In genomic region chr22:23431337-23432072, GRCh38 we compare ENCODE assay signal across 14 cellular contexts.
A peak's percentile ranks its signal among the peaks of the same experiment; 100 is the strongest.
DNase-seq lines count a peak whose midpoint lies in the region; ATAC-seq, FAIRE-seq and TF ChIP-seq lines count a peak whose summit lies in the region.
"Had no signal": no experiment of that assay in that cellular context is flagged by ENCODE, and none has a peak within 500 bp of the region (broad histone marks: within the 10 kb centered on the region; RNA-seq: fewer than 3 reads in every experiment).

No MANE protein-coding gene starts in this region.

- no peak for TF ChIP-seq RAD21 in A549 (conservative IDR thresholded peaks at IDR 0.05 in 1 of 2, IDR thresholded peaks at IDR 0.05 in 1 of 2)

- H3K4me2 ChIP-seq in A549: 0 out of 3 replicates have a peak overlapping the region, but pooled peaks have one; percentile 12
- H3K4me2 ChIP-seq: PC-9 had no signal

- CTCF ChIA-PET in A549 (lab: Yijun Ruan, JAX): interaction anchor here (0.6 to 0.8 kb wide), 2 partner anchors 107 to 1232 kb away, joined by 3 to 4 read pairs; no protein-coding TSS in a partner anchor

- DNase-seq in A549 (ENCODE audit: low read depth in 1 of 2, low spot score in 1 of 2) (peak in 1 of 2 experiments; percentile 28), choroid plexus epithelial cell (ENCODE audit: low read depth) (peak; percentile 94), pancreas (no peak), uterus (no peak), NCI-H2107 (lab: John Stamatoyannopoulos, UW) (no peak)
- DNase-seq in activated CD4-positive, alpha-beta T cell treated with anti-CD3 and anti-CD28 coated beads for 4 hours: no peak
- DNase-seq: activated CD8-positive, alpha-beta T cell treated with anti-CD3 and anti-CD28 coated beads for 36 hours; KG1; NCI-H2029 treated with DMSO at 0.1 percent for 48 hours; PC-9 had no signal

- H3K27ac ChIP-seq in A549 (peak overlapping the region in 1 of 2 experiments; percentile 46; a peak in 2 of 6 replicates), KOPT-K1 (ENCODE audit: low read depth, low read length, poor library complexity, severe bottlenecking) (peak overlapping the region; percentile 67), mesodermal cell (ENCODE audit: low read depth, low read length, severe bottlenecking) (peak overlapping the region; percentile 0), pancreas (no peak overlapping the region), uterus (no peak overlapping the region)
- H3K27ac ChIP-seq: PC-9 had no signal

- H3K4me3 ChIP-seq in A549: no peak overlapping the region
- H3K4me3 ChIP-seq in choroid plexus epithelial cell (ENCODE audit: low read depth, low read length): no peak overlapping the region
- H3K4me3 ChIP-seq in mesodermal cell (ENCODE audit: extremely low read depth, insufficient read depth, low read length, poor library complexity, severe bottlenecking): no peak overlapping the region
- no peak overlapping the region for H3K4me3 ChIP-seq in pancreas
- H3K4me3 ChIP-seq in uterus: no peak overlapping the region
- H3K4me3 ChIP-seq: PC-9 had no signal

- TF ChIP-seq CTCF in A549 (IDR thresholded peaks at IDR 0.05) (no peak), choroid plexus epithelial cell (conservative IDR thresholded peaks at IDR 0.05; ENCODE audit: low read depth, low read length) (no peak), pancreas (IDR thresholded peaks at IDR 0.05) (no peak), uterus (IDR thresholded peaks at IDR 0.05) (no peak)

- TF ChIP-seq EP300 in A549 (IDR thresholded peaks at IDR 0.05): no peak

- no peaks in the 10 kb centered on the region for H3K27me3 ChIP-seq in pancreas
- no peaks in the 10 kb centered on the region for H3K27me3 ChIP-seq in uterus

- FAIRE-seq in A549 (lab: Jason Lieb, UNC): no peak
- FAIRE-seq in pancreas (lab: Jason Lieb, UNC): no peak
- FAIRE-seq: GM18507 had no signal

- H3K9me3 ChIP-seq in A549 (peaks cover 15% of the 10 kb centered on the region), KOPT-K1 (ENCODE audit: insufficient read depth, low read length, poor library complexity, severe bottlenecking) (peaks cover 29% of the 10 kb centered on the region), mesodermal cell (ENCODE audit: control insufficient read depth, low read length) (peaks cover 9% of the 10 kb centered on the region), pancreas (no peaks in the 10 kb centered on the region), uterus (no peaks in the 10 kb centered on the region)

- WGBS in A549 (ENCODE audit: missing lambda C conversion rate): 62% methylated on average over 20 of the region's 20 CpGs
- WGBS in mesodermal cell (ENCODE audit: insufficient coverage in 2 of 2), 2 experiments: 71 to 76% methylated on average over 18 of the region's 20 CpGs
- WGBS in pancreas, 2 donors: 70 to 74% methylated on average over 20 of the region's 20 CpGs

- ATAC-seq in A549: peak in 1 of 2 experiments; percentile 36; a peak in 3 of 6 replicates
- no peak for ATAC-seq in pancreas
- ATAC-seq: activated CD8-positive, alpha-beta T cell treated with anti-CD3 and anti-CD28 coated beads for 36 hours; stimulated activated memory B cell treated with anti-CD40 and anti-IgM and Interleukin-4, amounts not matched to agents 10 μg/mL and 1 μg/mL and 100 μg/mL, for 72 hours had no signal

- intact Hi-C loops in pancreas (cut with DNase I): no loop called here
- intact Hi-C loops in uterus (cut with DNase I; ENCODE audit: low total_unique reads): no loop called here

- POLR2A ChIA-PET in A549 (lab: Yijun Ruan, JAX): no interaction called here

- H3K4me1 ChIP-seq in A549 (peaks cover 13% of the 10 kb centered on the region), mesodermal cell (ENCODE audit: control insufficient read depth, insufficient read depth, low read length, poor library complexity, severe bottlenecking) (no peaks in the 10 kb centered on the region), pancreas (no peaks in the 10 kb centered on the region), uterus (no peaks in the 10 kb centered on the region)

- TF ChIP-seq POLR2A in A549 (IDR thresholded peaks at IDR 0.05; ENCODE audit: low read length): no peak
- TF ChIP-seq POLR2A in uterus (IDR thresholded peaks at IDR 0.05): no peak

- H3K36me3 ChIP-seq in KOPT-K1 (ENCODE audit: insufficient read depth, low read length) (no peaks in the 10 kb centered on the region), mesodermal cell (ENCODE audit: control insufficient read depth, insufficient read depth, low read length) (no peaks in the 10 kb centered on the region), pancreas (no peaks in the 10 kb centered on the region), uterus (no peaks in the 10 kb centered on the region)

TF ChIP-seq in A549, 52 proteins besides CTCF, POLR2A, EP300 and RAD21:
- TF ChIP-seq ZFP36 (IDR thresholded peaks at IDR 0.05; ENCODE audit: borderline replicate concordance, partially characterized antibody) (no peak), ELK1 (IDR thresholded peaks at IDR 0.05; ENCODE audit: low read depth, low read length) (no peak), MYC (IDR thresholded peaks at IDR 0.05; ENCODE audit: borderline replicate concordance, low read length) (no peak), ATOH8 (CRISPR knock-in tag; IDR thresholded peaks at IDR 0.05; ENCODE audit: low read depth) (no peak), MAX (IDR thresholded peaks at IDR 0.05) (no peak), HEYL (CRISPR knock-in tag; IDR thresholded peaks at IDR 0.05) (no peak)
TF ChIP-seq in A549: peak in this region for 0.

Comparison
In these comparisons a context has a peak if more than half of its experiments do, and no peak if none do; other contexts are left out.
1. H3K27ac ChIP-seq: peak in KOPT-K1 (single experiment) and mesodermal cell (single experiment); none in pancreas (0 of 4) and uterus (0 of 2).